Comparison of ENCODE assay signal across 1 cellular context in genomic region chr3:179289295-179289694, GRCh38.
TF ChIP-seq lines count a peak whose summit lies in the region.

No MANE protein-coding gene starts in this region.

TF ChIP-seq in K562, 482 proteins besides CTCF, POLR2A, EP300 and RAD21:
- TF ChIP-seq MTA3 (IDR thresholded peaks at IDR 0.05; ENCODE audit: borderline replicate concordance) (0 out of 2 replicates have a peak, but pooled peaks have one; percentile 17), BACH1 (tag; IDR thresholded peaks at IDR 0.05) (peak; percentile 1; the same call in 1 of the 2 replicates), TEAD1 (CRISPR knock-in tag; IDR thresholded peaks at IDR 0.05) (no peak), EGR1 (conservative IDR thresholded peaks at IDR 0.05) (peak; percentile 64), CBX8 (IDR thresholded peaks at IDR 0.05; ENCODE audit: borderline replicate concordance, extremely low read depth, low read depth, low read length, poor library complexity, severe bottlenecking) (no peak)
- TF ChIP-seq, protein P1, sequence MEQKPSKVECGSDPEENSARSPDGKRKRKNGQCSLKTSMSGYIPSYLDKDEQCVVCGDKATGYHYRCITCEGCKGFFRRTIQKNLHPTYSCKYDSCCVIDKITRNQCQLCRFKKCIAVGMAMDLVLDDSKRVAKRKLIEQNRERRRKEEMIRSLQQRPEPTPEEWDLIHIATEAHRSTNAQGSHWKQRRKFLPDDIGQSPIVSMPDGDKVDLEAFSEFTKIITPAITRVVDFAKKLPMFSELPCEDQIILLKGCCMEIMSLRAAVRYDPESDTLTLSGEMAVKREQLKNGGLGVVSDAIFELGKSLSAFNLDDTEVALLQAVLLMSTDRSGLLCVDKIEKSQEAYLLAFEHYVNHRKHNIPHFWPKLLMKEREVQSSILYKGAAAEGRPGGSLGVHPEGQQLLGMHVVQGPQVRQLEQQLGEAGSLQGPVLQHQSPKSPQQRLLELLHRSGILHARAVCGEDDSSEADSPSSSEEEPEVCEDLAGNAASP (IDR thresholded peaks at IDR 0.05), result 0 out of 2 replicates have a peak, but pooled peaks have one; percentile 22
